Comparison of ENCODE assay signal across 8 cellular contexts in the genomic region with DNA sequence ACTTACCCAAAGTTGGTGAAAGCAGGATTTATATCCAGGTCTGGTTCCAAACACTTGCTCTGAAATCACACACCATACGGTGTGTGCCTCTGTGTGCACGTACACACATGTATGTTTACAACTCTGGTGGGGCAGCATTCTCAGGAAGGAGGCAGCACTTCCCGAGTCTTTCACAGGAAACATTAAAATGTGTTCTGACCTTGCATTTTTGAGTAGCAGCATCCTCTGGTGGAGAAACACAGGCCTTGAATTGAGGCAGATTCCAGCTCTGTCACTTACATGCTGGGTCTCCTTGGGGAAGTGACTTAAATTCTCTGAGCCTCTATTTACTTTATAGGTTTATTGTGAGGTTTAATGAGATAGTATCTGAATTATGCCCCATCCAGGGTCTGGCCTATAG.
DNase-seq lines count a peak whose midpoint lies in the region; ATAC-seq, FAIRE-seq and TF ChIP-seq lines count a peak whose summit lies in the region.

No MANE protein-coding gene starts in this region.

- H3K9me2 ChIP-seq in PC-9 (ENCODE audit: insufficient read depth), result no peaks in the 10 kb centered on the region

- no peak for TF ChIP-seq POLR2A in erythroblast (IDR thresholded peaks at IDR 0.05; ENCODE audit: low read length)

- FAIRE-seq in frontal cortex (lab: Jason Lieb, UNC), result no peak

- DNase-seq in GM10248 (ENCODE audit: extremely low spot score) (no peak), PC-9 (no peak), erythroblast (lab: John Stamatoyannopoulos, UW) (peak; percentile 34 to 43), renal cortical epithelial cell (ENCODE audit: low read depth) (peak; percentile 60), frontal cortex (ENCODE audit: low spot score in 2 of 2) (no peak)
- no peak for DNase-seq in activated naive CD4-positive, alpha-beta T cell treated with anti-CD3 and anti-CD28 coated beads, Interleukin-2, amount 50 U/mL, for 72 hours (ENCODE audit: low spot score in 2 of 2)

- no peaks in the 10 kb centered on the region for H3K9me3 ChIP-seq in PC-9 (ENCODE audit: insufficient read depth, low read depth)

- no peak overlapping the region for H3K27ac Mint-ChIP-seq in activated naive CD4-positive, alpha-beta T cell treated with anti-CD3 and anti-CD28 coated beads, Interleukin-2, amount 50 U/mL, for 72 hours

- POLR2A ChIA-PET in GM10248 (lab: Yijun Ruan, JAX) (interaction anchor here (1.3 kb wide), 1 partner anchor 9 kb away, joined by 3 read pairs; no protein-coding TSS in a partner anchor), PC-9 (lab: Charles Lee; ENCODE audit: unreplicated experiment) (no interaction called here)

- no peaks in the 10 kb centered on the region for H3K27me3 ChIP-seq in PC-9 (ENCODE audit: insufficient read depth, low read depth)

- H3K4me2 ChIP-seq in PC-9, result no peak overlapping the region

- peaks cover 5% of the 10 kb centered on the region; the same call in 1 of the 2 replicates for H3K36me3 ChIP-seq in PC-9 (ENCODE audit: low read depth)

- H2AFZ ChIP-seq in PC-9, result no peak overlapping the region

- H3K9me3 Mint-ChIP-seq in activated naive CD4-positive, alpha-beta T cell treated with anti-CD3 and anti-CD28 coated beads, Interleukin-2, amount 50 U/mL, for 72 hours, result no peaks in the 10 kb centered on the region

- CTCF ChIA-PET in GM10248 (lab: Yijun Ruan, JAX) (interaction anchor here (0.8 to 16.7 kb wide), 10 partner anchors 8 to 143 kb away, joined by 3 to 422 read pairs (median 6); no protein-coding TSS in a partner anchor), PC-9 (lab: Charles Lee) (interaction anchor here (1.0 kb wide), 1 partner anchor 144 kb away, joined by 3 read pairs; no protein-coding TSS in a partner anchor)

- H3K36me3 Mint-ChIP-seq in activated naive CD4-positive, alpha-beta T cell treated with anti-CD3 and anti-CD28 coated beads, Interleukin-2, amount 50 U/mL, for 72 hours, result peaks cover 0 to 25% of the 10 kb centered on the region in 2 donors

- no TSS peak for BruUV-seq in PC-9 (replicated peaks; lab: Mats Ljungman, UMichigan)

- no peaks in the 10 kb centered on the region for H3K79me2 ChIP-seq in PC-9 (ENCODE audit: low read depth)

- H3K4me3 ChIP-seq in PC-9, result no peak overlapping the region

- ATAC-seq in HG03175 (IDR thresholded peaks at IDR 0.05; ENCODE audit: unreplicated experiment) (no peak), GM18867 (IDR thresholded peaks at IDR 0.05; ENCODE audit: unreplicated experiment) (no peak)
- ATAC-seq in activated naive CD4-positive, alpha-beta T cell treated with anti-CD3 and anti-CD28 coated beads, Interleukin-2, amount 50 U/mL, for 72 hours, result no peak

- H4K20me1 ChIP-seq in PC-9 (ENCODE audit: insufficient read depth), result no peaks in the 10 kb centered on the region

- no peaks in the 10 kb centered on the region for H3K4me1 ChIP-seq in PC-9 (replicated peaks; ENCODE audit: insufficient read depth)

- H3K27ac ChIP-seq in PC-9, result no peak overlapping the region

- H3F3A ChIP-seq in PC-9 (ENCODE audit: insufficient read depth, low read depth), result no peaks in the 10 kb centered on the region; the same call in 1 of the 2 replicates

- intact Hi-C loops in PC-9 (cut with micrococcal nuclease; ENCODE audit: unreplicated experiment), result loop anchor here (2.0 to 5.0 kb wide), 3 partner anchors 143 to 422 kb away; partner anchors contain the start of genes CDC26 and PRPF4

- TF ChIP-seq CTCF in GM10248 (IDR thresholded peaks at IDR 0.05; ENCODE audit: control extremely low read depth, extremely low read depth, low read depth, missing control alignments) (peak; percentile 28), PC-9 (conservative IDR thresholded peaks at IDR 0.05) (peak; percentile 51)

Comparison
In these comparisons a context has a peak if more than half of its experiments do, and no peak if none do; other contexts are left out.
1. DNase-seq: peak in erythroblast (2 of 2) and renal cortical epithelial cell (single experiment); none in GM10248 (single experiment), PC-9 (0 of 2), activated naive CD4-positive, alpha-beta T cell treated with anti-CD3 and anti-CD28 coated beads, Interleukin-2, amount 50 U/mL, for 72 hours (0 of 2) and frontal cortex (0 of 2).